In genomic region chr6:125745281-125746018, GRCh38 we compare ENCODE assay signal across 15 cellular contexts. TPM values are rescaled to one million over a fixed set of nuclear protein-coding genes. Genes with fewer than 3 reads are reported as not detected.
DNase-seq lines count a peak whose midpoint lies in the region; ATAC-seq, FAIRE-seq and TF ChIP-seq lines count a peak whose summit lies in the region.
"Had no signal": no experiment of that assay in that cellular context is flagged by ENCODE, and none has a peak within 500 bp of the region (broad histone marks: within the 10 kb centered on the region; RNA-seq: fewer than 3 reads in every experiment).

No MANE protein-coding gene starts in this region.

- intact Hi-C loops in heart left ventricle (cut with DNase I): loop anchor here (5.0 to 10.0 kb wide), 7 partner anchors 73 to 383 kb away; no protein-coding TSS in a partner anchor
- intact Hi-C loops in left cardiac atrium (cut with DNase I): loop anchor here in 1 of 2 donors (10.0 kb wide), 1 partner anchor 161 kb away; no protein-coding TSS in a partner anchor
- intact Hi-C loops in esophagus squamous epithelium (cut with DNase I): no loop called here
- intact Hi-C loops in vagina (cut with DNase I): no loop called here

- H3K4me3 ChIP-seq in heart left ventricle (peak overlapping the region in 6 of 12 donors; percentile 77 to 88 (median 85)), esophagus squamous epithelium (no peak overlapping the region), lung (no peak overlapping the region), vagina (no peak overlapping the region)

- peak overlapping the region; percentile 71 to 99 (median 94) for H3K27ac ChIP-seq in heart left ventricle
- H3K27ac ChIP-seq in esophagus squamous epithelium: peak overlapping the region; percentile 12 to 90 (median 60)
- peak overlapping the region; percentile 45 to 96 for H3K27ac ChIP-seq in lung (ENCODE audit: low read depth in 1 of 2, low read length in 1 of 2)
- peak overlapping the region; percentile 27 for H3K27ac ChIP-seq in vagina

- FAIRE-seq in frontal cortex (lab: Jason Lieb, UNC): no peak
- FAIRE-seq: endometrium had no signal

- no peaks in the 10 kb centered on the region for H3K36me3 ChIP-seq in heart left ventricle
- no peaks in the 10 kb centered on the region for H3K36me3 ChIP-seq in esophagus squamous epithelium
- H3K36me3 ChIP-seq in lung (ENCODE audit: control insufficient read depth in 2 of 2, insufficient read depth in 2 of 2, low read length in 2 of 2): no peaks in the 10 kb centered on the region
- H3K36me3 ChIP-seq in vagina: no peaks in the 10 kb centered on the region
- H3K36me3 ChIP-seq: adrenal gland, spleen had no signal

- DNase-seq in heart left ventricle: no peak
- no peak for DNase-seq in left cardiac atrium
- DNase-seq in esophagus squamous epithelium (lab: John Stamatoyannopoulos, UW): no peak
- no peak for DNase-seq in lung (ENCODE audit: low spot score)
- DNase-seq in vagina (ENCODE audit: extremely low spot score in 2 of 2): no peak
- DNase-seq in NCI-H82 (lab: John Stamatoyannopoulos, UW): no peak
- no peak for DNase-seq in DMS114 treated with DMSO at 0.1 percent for 48 hours (lab: John Stamatoyannopoulos, UW; ENCODE audit: unreplicated experiment)
- no peak for DNase-seq in frontal cortex (ENCODE audit: low spot score in 2 of 2)
- DNase-seq: adrenal gland; DMS 273 treated with DMSO at 0.1 percent for 48 hours; naive thymus-derived CD4-positive, alpha-beta T cell; NCI-H226; SIG-M5; spleen had no signal

- no peak for ATAC-seq in heart left ventricle
- ATAC-seq in left cardiac atrium: no peak
- ATAC-seq in lung (ENCODE audit: insufficient read depth, low FRiP score): no peak
- ATAC-seq: naive thymus-derived CD4-positive, alpha-beta T cell had no signal

- no peaks in the 10 kb centered on the region for H3K9me3 ChIP-seq in heart left ventricle
- H3K9me3 ChIP-seq in esophagus squamous epithelium: no peaks in the 10 kb centered on the region
- no peaks in the 10 kb centered on the region for H3K9me3 ChIP-seq in lung (ENCODE audit: control insufficient read depth in 2 of 2, insufficient read depth in 1 of 2, low read length in 1 of 2)
- no peaks in the 10 kb centered on the region for H3K9me3 ChIP-seq in vagina
- H3K9me3 ChIP-seq: adrenal gland, spleen had no signal

- TF ChIP-seq CTCF in heart left ventricle (IDR thresholded peaks at IDR 0.05): no peak
- no peak for TF ChIP-seq CTCF in esophagus squamous epithelium (IDR thresholded peaks at IDR 0.05)
- no peak for TF ChIP-seq CTCF in lung (IDR thresholded peaks at IDR 0.05; ENCODE audit: control extremely low read depth, extremely low read depth)
- no peak for TF ChIP-seq CTCF in vagina (IDR thresholded peaks at IDR 0.05)

- H3K27me3 ChIP-seq in heart left ventricle: peaks cover 0 to 62% (median 0%) of the 10 kb centered on the region in 9 donors
- H3K27me3 ChIP-seq in esophagus squamous epithelium: peaks cover 0 to 67% (median 10%) of the 10 kb centered on the region in 4 donors
- no peaks in the 10 kb centered on the region for H3K27me3 ChIP-seq in lung (ENCODE audit: control insufficient read depth, insufficient read depth)
- H3K27me3 ChIP-seq in vagina: no peaks in the 10 kb centered on the region

- TF ChIP-seq POLR2A in heart left ventricle (IDR thresholded peaks at IDR 0.05): no peak
- no peak for TF ChIP-seq POLR2A in esophagus squamous epithelium (IDR thresholded peaks at IDR 0.05)
- no peak for TF ChIP-seq POLR2A in vagina (IDR thresholded peaks at IDR 0.05)

- H3K4me1 ChIP-seq in heart left ventricle: peaks cover 0 to 48% (median 1%) of the 10 kb centered on the region in 12 donors
- peaks cover 9 to 44% (median 13%) of the 10 kb centered on the region in 3 donors for H3K4me1 ChIP-seq in esophagus squamous epithelium
- peaks cover 4 to 6% of the 10 kb centered on the region in 2 donors for H3K4me1 ChIP-seq in lung (ENCODE audit: control insufficient read depth in 2 of 2, insufficient read depth in 2 of 2, low read length in 2 of 2)
- peaks cover 37% of the 10 kb centered on the region for H3K4me1 ChIP-seq in vagina

- WGBS in heart left ventricle, 4 donors: 56 to 65% (median 59%) methylated on average over 6 of the region's 6 CpGs
- WGBS in esophagus squamous epithelium, 2 donors: 81 to 85% methylated on average over 6 of the region's 6 CpGs
- 83 to 91% methylated on average over 6 of the region's 6 CpGs for WGBS in lung, 2 donors

RNA-seq across cellular contexts. Expression of gene HEY2, which starts 4.0 kb away (rescaled TPM):
- total RNA-seq in heart left ventricle (10 to 100 TPM; 29.2 to 50.9 (median 40.6) TPM), left cardiac atrium (1 to 10 TPM; 2.1 to 2.5 TPM), esophagus squamous epithelium (1 to 10 TPM in 2 of 4 donors, under 1 TPM in 1, not detected in 1; 0.61 to 2.8 (median 1.3) TPM), lung (1 to 10 TPM; 1.0 to 5.2 TPM), vagina (0.98 TPM), frontal cortex (1.2 TPM)
- polyA plus RNA-seq in heart left ventricle (10 to 100 TPM; 19.9 to 21.4 TPM), lung (1 to 10 TPM; 1.2 to 1.9 TPM)

RNA-seq across cellular contexts. Expression of gene NCOA7, which starts 45.3 kb away (rescaled TPM):
- 10 to 100 TPM in 3 of 9 donors, 1 to 10 TPM in 6; 6.4 to 23.1 (median 9.9) TPM for total RNA-seq in heart left ventricle
- polyA plus RNA-seq in heart left ventricle: 1 to 10 TPM; 3.8 to 6.4 TPM
- 10 to 100 TPM; 18.4 to 24.8 TPM for total RNA-seq in left cardiac atrium
- total RNA-seq in esophagus squamous epithelium: 10 to 100 TPM; 30.9 to 85.1 (median 45.8) TPM
- total RNA-seq in lung: 10 to 100 TPM; 46.6 to 67.8 TPM
- polyA plus RNA-seq in lung: 10 to 100 TPM; 28.9 to 81.4 TPM
- total RNA-seq in vagina: 48.6 TPM
- 27.3 TPM for total RNA-seq in frontal cortex

Comparison
In these comparisons a context has a peak if more than half of its experiments do, and no peak if none do; other contexts are left out.
1. RNA of gene HEY2, which starts 4.0 kb away (total RNA-seq): 29.2 to 50.9 TPM in heart left ventricle; 1.0 to 5.2 TPM in lung, 2.1 to 2.5 TPM in left cardiac atrium, 0.61 to 2.8 TPM in esophagus squamous epithelium, 1.2 TPM in frontal cortex (single experiment) and 0.98 TPM in vagina (single experiment); every median in the first group is over 4 times any median in the second.
2. H3K27ac ChIP-seq: peak in every context shown above with its lines; median percentile 94 in heart left ventricle; 70 in lung; 60 in esophagus squamous epithelium; 27 in vagina.
3. intact Hi-C loops: an anchor here in heart left ventricle (5.0 to 10.0 kb wide); none called in esophagus squamous epithelium and vagina.